22 cellular contexts compared by ENCODE assay signal in the genomic region with DNA sequence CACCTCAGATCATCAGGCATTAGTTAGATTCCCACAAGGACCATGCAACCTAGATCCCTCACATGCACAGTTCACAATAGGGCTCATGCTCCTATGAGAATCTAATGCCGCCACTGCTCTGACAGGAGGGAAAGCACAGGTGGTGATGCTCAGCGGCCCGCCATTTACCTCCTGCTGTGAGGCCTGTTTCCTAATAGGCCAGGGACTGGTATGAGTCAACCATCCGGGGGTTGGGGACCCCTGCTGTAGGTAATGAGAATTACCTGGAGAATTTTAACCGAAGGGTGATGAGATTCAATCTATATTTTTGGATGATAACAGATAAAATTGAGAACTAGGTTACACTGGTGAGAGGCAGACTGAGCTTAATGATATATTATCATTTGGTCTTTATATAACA.
DNase-seq lines count a peak whose midpoint lies in the region; ATAC-seq and TF ChIP-seq lines count a peak whose summit lies in the region.
"Had no signal": no experiment of that assay in that cellular context is flagged by ENCODE, and none has a peak within 500 bp of the region (broad histone marks: within the 10 kb centered on the region; RNA-seq: fewer than 3 reads in every experiment).

No MANE protein-coding gene starts in this region.

- H3K36me3 ChIP-seq in GM23338 (ENCODE audit: insufficient read depth) (no peaks in the 10 kb centered on the region), OCI-LY7 (ENCODE audit: insufficient read depth, low read length) (no peaks in the 10 kb centered on the region)
- H3K36me3 ChIP-seq: gastrocnemius medialis, MG63, thoracic aorta had no signal

- peak; percentile 76 for ATAC-seq in GM23338
- ATAC-seq: activated CD8-positive, alpha-beta T cell treated with anti-CD3 and anti-CD28 coated beads for 36 hours; gastrocnemius medialis; Panc1; sciatic nerve; stimulated activated memory B cell treated with anti-CD40 and anti-IgM and Interleukin-4, amounts not matched to agents 10 μg/mL and 1 μg/mL and 100 μg/mL, for 72 hours had no signal

- POLR2A ChIA-PET in AG04450 (lab: Yijun Ruan, JAX): no interaction called here
- POLR2A ChIA-PET in OCI-LY7 (lab: Charles Lee): no interaction called here
- POLR2A ChIA-PET in MCF 10A (lab: Yijun Ruan, JAX): no interaction called here

- H3K4me3 ChIP-seq in AG04450 (ENCODE audit: low read depth, low read length): no peak overlapping the region
- H3K4me3 ChIP-seq in GM23338: no peak overlapping the region
- H3K4me3 ChIP-seq in OCI-LY7 (ENCODE audit: low read depth, low read length, poor library complexity, severe bottlenecking): no peak overlapping the region
- H3K4me3 ChIP-seq: gastrocnemius medialis, MG63, thoracic aorta had no signal

- peaks cover 12% of the 10 kb centered on the region for H3K9me3 Mint-ChIP-seq in GM23338
- peaks cover 18% of the 10 kb centered on the region for H3K9me3 Mint-ChIP-seq in nephron progenitor cell
- no peaks in the 10 kb centered on the region for H3K9me3 Mint-ChIP-seq in MCF 10A (ENCODE audit: unreplicated experiment)
- H3K9me3 Mint-ChIP-seq: activated CD8-positive, alpha-beta T cell treated with anti-CD3 and anti-CD28 coated beads for 36 hours; activated naive CD4-positive, alpha-beta T cell treated with anti-CD3 and anti-CD28 coated beads, Interleukin-2, amount 10 ng/mL, durations not matched to agents 7 days and 5 days had no signal

- peaks cover 8% of the 10 kb centered on the region for H3K4me1 Mint-ChIP-seq in GM23338
- H3K4me1 Mint-ChIP-seq in nephron progenitor cell: peaks cover 37% of the 10 kb centered on the region
- H3K4me1 Mint-ChIP-seq in MCF 10A (ENCODE audit: insufficient read depth, unreplicated experiment): no peaks in the 10 kb centered on the region
- H3K4me1 Mint-ChIP-seq: activated B cell treated with CpG ODN at 0.5 μM for 24 hours; activated naive CD4-positive, alpha-beta T cell treated with anti-CD3 and anti-CD28 coated beads, Interleukin-2, amount 10 ng/mL, durations not matched to agents 7 days and 5 days; stimulated activated memory B cell treated with anti-CD40 and anti-IgM and Interleukin-4, amounts not matched to agents 10 μg/mL and 1 μg/mL and 100 μg/mL, for 72 hours had no signal

- TF ChIP-seq CTCF in AG04450 (IDR thresholded peaks at IDR 0.05; ENCODE audit: low read depth, low read length): 0 out of 2 replicates have a peak, but pooled peaks have one; percentile 5
- peak; percentile 56 to 59 for TF ChIP-seq CTCF in GM23338 (conservative IDR thresholded peaks at IDR 0.05; ENCODE audit: low read depth in 2 of 2)
- peak; percentile 47; the same call in 1 of the 2 replicates for TF ChIP-seq CTCF in OCI-LY7 (conservative IDR thresholded peaks at IDR 0.05; ENCODE audit: low read length)
- TF ChIP-seq CTCF in GM13976 (IDR thresholded peaks at IDR 0.05; ENCODE audit: borderline replicate concordance, control extremely low read depth, extremely low read depth, insufficient read depth, missing control alignments): no peak
- no peak for TF ChIP-seq CTCF in nephron progenitor cell (IDR thresholded peaks at IDR 0.05)
- TF ChIP-seq CTCF in MCF 10A (IDR thresholded peaks at IDR 0.05; ENCODE audit: unreplicated experiment): no peak

- in situ Hi-C loops in GM13976 (cut with MboI; ENCODE audit: low sequenced_read_pairs, unreplicated experiment): no loop called here

- H3K36me3 Mint-ChIP-seq in GM23338 (ENCODE audit: low read depth) (peaks cover 4% of the 10 kb centered on the region; the same call in 2 of the 3 replicates), nephron progenitor cell (ENCODE audit: low read depth) (peaks cover 9% of the 10 kb centered on the region), MCF 10A (ENCODE audit: insufficient read depth, unreplicated experiment) (no peaks in the 10 kb centered on the region)
- H3K36me3 Mint-ChIP-seq: activated naive CD4-positive, alpha-beta T cell treated with anti-CD3 and anti-CD28 coated beads, Interleukin-2, amount 10 ng/mL, durations not matched to agents 7 days and 5 days; stimulated activated memory B cell treated with anti-CD40 and anti-IgM and Interleukin-4, amounts not matched to agents 10 μg/mL and 1 μg/mL and 100 μg/mL, for 72 hours had no signal

- H3K27ac ChIP-seq in AG04450 (ENCODE audit: low read depth, low read length) (no peak overlapping the region), GM23338 (ENCODE audit: low read depth) (no peak overlapping the region), OCI-LY7 (ENCODE audit: low read depth, low read length, poor library complexity, severe bottlenecking) (no peak overlapping the region)
- H3K27ac ChIP-seq: gastrocnemius medialis, thoracic aorta had no signal

- DNase-seq in AG04450 (ENCODE audit: low read depth, low spot score) (no peak), GM23338 (ENCODE audit: low spot score) (peak; percentile 85), OCI-LY7 (ENCODE audit: low spot score) (no peak), iPS DF 4.7 (ENCODE audit: extremely low read depth, low spot score) (peak; percentile 30), GM13976 (ENCODE audit: low spot score) (no peak), nephron progenitor cell (no peak), NCI-H774 (lab: John Stamatoyannopoulos, UW) (no peak), MCF 10A (ENCODE audit: unreplicated experiment) (no peak)
- DNase-seq: activated B cell treated with CpG ODN at 0.5 μM for 24 hours; activated CD8-positive, alpha-beta T cell treated with anti-CD3 and anti-CD28 coated beads for 36 hours; activated naive CD4-positive, alpha-beta T cell treated with anti-CD3 and anti-CD28 coated beads, Interleukin-2, amount 10 ng/mL, durations not matched to agents 7 days and 5 days; activated T-cell treated with anti-CD3 and anti-CD28 coated beads, Interleukin-2, amount 50 U/mL, for 24 hours; anterior cingulate cortex; central memory CD4-positive, alpha-beta T cell; gastrocnemius medialis; MG63; NCI-H1930 had no signal

- no peaks in the 10 kb centered on the region for H3K79me2 ChIP-seq in GM23338 (replicated peaks; ENCODE audit: insufficient read depth)
- H3K79me2 ChIP-seq in OCI-LY7 (ENCODE audit: insufficient read depth, low read depth, low read length): no peaks in the 10 kb centered on the region

- no peaks in the 10 kb centered on the region for H3K27me3 Mint-ChIP-seq in GM23338 (ENCODE audit: insufficient read depth, low read depth, poor library complexity)
- peaks cover 6% of the 10 kb centered on the region for H3K27me3 Mint-ChIP-seq in nephron progenitor cell (ENCODE audit: low read depth, poor library complexity)
- peaks cover 19% of the 10 kb centered on the region for H3K27me3 Mint-ChIP-seq in MCF 10A (ENCODE audit: insufficient read depth, unreplicated experiment)

- CTCF ChIA-PET in AG04450 (lab: Charles Lee) (interaction anchor here (0.6 to 2.2 kb wide), 2 partner anchors 73 to 490 kb away, joined by 3 to 5 read pairs; no protein-coding TSS in a partner anchor), OCI-LY7 (lab: Charles Lee; ENCODE audit: unreplicated experiment) (no interaction called here), MCF 10A (lab: Yijun Ruan, JAX) (interaction anchor here (0.6 kb wide), 1 partner anchor 23 kb away, joined by 3 read pairs; no protein-coding TSS in a partner anchor)

- H3F3A ChIP-seq in GM23338 (replicated peaks; ENCODE audit: low read depth): no peaks in the 10 kb centered on the region

- H2AFZ ChIP-seq in GM23338 (no peak overlapping the region), OCI-LY7 (ENCODE audit: low read length) (no peak overlapping the region)

- BruUV-seq in OCI-LY7 (replicated peaks; lab: Mats Ljungman, UMichigan) (no TSS peak), MCF 10A (replicated peaks; lab: Mats Ljungman, UMichigan) (no TSS peak)

- H3K27me3 ChIP-seq in AG04450 (ENCODE audit: control insufficient read depth, insufficient read depth, low read length) (peaks cover 10% of the 10 kb centered on the region), GM23338 (ENCODE audit: insufficient read depth) (0 out of 2 replicates have a peak, but pooled peaks cover 6% of the 10 kb centered on the region)
- H3K27me3 ChIP-seq: gastrocnemius medialis, MG63 had no signal

- H3K27ac Mint-ChIP-seq in GM23338: no peak overlapping the region
- H3K27ac Mint-ChIP-seq in nephron progenitor cell: no peak overlapping the region
- no peak overlapping the region for H3K27ac Mint-ChIP-seq in MCF 10A (ENCODE audit: low read depth, unreplicated experiment)
- H3K27ac Mint-ChIP-seq: activated B cell treated with CpG ODN at 0.5 μM for 24 hours; activated CD8-positive, alpha-beta T cell treated with anti-CD3 and anti-CD28 coated beads for 36 hours; activated naive CD4-positive, alpha-beta T cell treated with anti-CD3 and anti-CD28 coated beads, Interleukin-2, amount 10 ng/mL, durations not matched to agents 7 days and 5 days; activated T-cell treated with anti-CD3 and anti-CD28 coated beads, Interleukin-2, amount 50 U/mL, for 24 hours; stimulated activated memory B cell treated with anti-CD40 and anti-IgM and Interleukin-4, amounts not matched to agents 10 μg/mL and 1 μg/mL and 100 μg/mL, for 72 hours; T-helper 2 cell treated with Interferon-gamma antibody and Interleukin-4, amounts not matched to agents 5 μg/mL and 100 μg/mL, for 36 hours had no signal

- H3K4me3 Mint-ChIP-seq in GM23338: no peak overlapping the region
- H3K4me3 Mint-ChIP-seq in nephron progenitor cell: no peak overlapping the region
- H3K4me3 Mint-ChIP-seq in MCF 10A (ENCODE audit: unreplicated experiment): no peak overlapping the region
- H3K4me3 Mint-ChIP-seq: activated B cell treated with CpG ODN at 0.5 μM for 24 hours; activated CD8-positive, alpha-beta T cell treated with anti-CD3 and anti-CD28 coated beads for 36 hours; activated naive CD4-positive, alpha-beta T cell treated with anti-CD3 and anti-CD28 coated beads, Interleukin-2, amount 10 ng/mL, durations not matched to agents 7 days and 5 days; activated T-cell treated with anti-CD3 and anti-CD28 coated beads, Interleukin-2, amount 50 U/mL, for 24 hours; stimulated activated memory B cell treated with anti-CD40 and anti-IgM and Interleukin-4, amounts not matched to agents 10 μg/mL and 1 μg/mL and 100 μg/mL, for 72 hours; T-helper 2 cell treated with Interferon-gamma antibody and Interleukin-4, amounts not matched to agents 5 μg/mL and 100 μg/mL, for 36 hours had no signal

- intact Hi-C loops in OCI-LY7 (cut with micrococcal nuclease; ENCODE audit: unreplicated experiment) (no loop called here), MCF 10A (cut with micrococcal nuclease) (no loop called here)

- H3K9me2 ChIP-seq in GM23338 (ENCODE audit: insufficient read depth): peaks cover 11% of the 10 kb centered on the region; the same call in 1 of the 2 replicates
- H3K9me2 ChIP-seq in OCI-LY7 (ENCODE audit: insufficient read depth, low read length): 0 out of 2 replicates have a peak, but pooled peaks cover 3% of the 10 kb centered on the region

- peaks cover 6% of the 10 kb centered on the region; the same call in 1 of the 2 replicates for H3K4me1 ChIP-seq in GM23338 (ENCODE audit: insufficient read depth)
- H3K4me1 ChIP-seq in OCI-LY7 (ENCODE audit: insufficient read depth, low read length, poor library complexity, severe bottlenecking): no peaks in the 10 kb centered on the region

- H3K9me3 ChIP-seq in AG04450 (ENCODE audit: control insufficient read depth, insufficient read depth, low read length) (no peaks in the 10 kb centered on the region), OCI-LY7 (ENCODE audit: low read length) (no peaks in the 10 kb centered on the region)
- H3K9me3 ChIP-seq: gastrocnemius medialis, MG63, thoracic aorta had no signal

- H3K4me2 ChIP-seq in GM23338 (no peak overlapping the region), OCI-LY7 (ENCODE audit: low read length) (no peak overlapping the region)

- no peaks in the 10 kb centered on the region for H4K20me1 ChIP-seq in GM23338 (replicated peaks; ENCODE audit: insufficient read depth)
- no peaks in the 10 kb centered on the region for H4K20me1 ChIP-seq in OCI-LY7 (ENCODE audit: insufficient read depth, low read length)

Comparison
In these comparisons a context has a peak if more than half of its experiments do, and no peak if none do; other contexts are left out.
1. DNase-seq: peak in GM23338 (single experiment) and iPS DF 4.7 (single experiment); none in AG04450 (single experiment), OCI-LY7 (single experiment), GM13976 (single experiment), nephron progenitor cell (single experiment), NCI-H774 (single experiment) and MCF 10A (single experiment).
2. CTCF ChIP-seq: peak in AG04450 (single experiment), GM23338 (2 of 2) and OCI-LY7 (single experiment); none in GM13976 (single experiment), nephron progenitor cell (single experiment) and MCF 10A (single experiment).